ENCODE assay signal across 1 cellular context in the genomic region with DNA sequence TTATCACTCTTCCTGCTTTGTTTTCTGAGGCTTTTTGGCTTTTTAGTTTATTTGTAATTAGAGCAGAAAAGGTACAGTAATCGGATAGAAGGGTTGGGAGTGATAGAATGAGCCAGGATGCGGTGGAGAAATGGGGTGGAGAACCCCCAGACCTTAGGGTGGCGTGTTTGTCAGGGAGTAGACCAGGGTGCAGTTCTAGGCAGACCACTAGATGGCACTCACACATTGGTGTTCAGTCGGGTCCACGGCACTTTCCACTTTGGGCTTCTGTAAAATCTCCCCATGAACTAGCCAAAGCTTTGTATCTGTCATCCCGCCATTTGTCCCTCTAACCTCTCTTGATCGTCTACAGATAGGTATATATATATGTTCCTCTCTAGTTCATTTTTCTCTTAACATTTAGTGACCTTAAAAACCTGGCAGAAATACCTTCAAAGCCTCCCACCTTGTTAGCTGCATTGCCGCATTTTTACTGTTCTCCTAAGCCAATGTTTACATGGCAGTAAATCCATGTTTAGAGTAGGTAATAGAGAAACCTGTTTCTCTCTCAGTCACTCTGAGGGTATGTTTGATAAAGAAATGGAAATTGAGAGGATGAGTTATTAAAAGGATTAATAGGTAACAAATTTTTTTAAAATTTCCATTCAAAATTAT.
TF ChIP-seq lines count a peak whose summit lies in the region.

No MANE protein-coding gene starts in this region.

TF ChIP-seq in HepG2, 621 proteins besides CTCF, POLR2A, EP300 and RAD21 (continued from another document):
- TF ChIP-seq, protein P1, sequence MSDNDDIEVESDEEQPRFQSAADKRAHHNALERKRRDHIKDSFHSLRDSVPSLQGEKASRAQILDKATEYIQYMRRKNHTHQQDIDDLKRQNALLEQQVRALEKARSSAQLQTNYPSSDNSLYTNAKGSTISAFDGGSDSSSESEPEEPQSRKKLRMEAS (IDR thresholded peaks at IDR 0.05): peak; percentile 18; the same call in 1 of the 2 replicates
- TF ChIP-seq, protein P2, sequence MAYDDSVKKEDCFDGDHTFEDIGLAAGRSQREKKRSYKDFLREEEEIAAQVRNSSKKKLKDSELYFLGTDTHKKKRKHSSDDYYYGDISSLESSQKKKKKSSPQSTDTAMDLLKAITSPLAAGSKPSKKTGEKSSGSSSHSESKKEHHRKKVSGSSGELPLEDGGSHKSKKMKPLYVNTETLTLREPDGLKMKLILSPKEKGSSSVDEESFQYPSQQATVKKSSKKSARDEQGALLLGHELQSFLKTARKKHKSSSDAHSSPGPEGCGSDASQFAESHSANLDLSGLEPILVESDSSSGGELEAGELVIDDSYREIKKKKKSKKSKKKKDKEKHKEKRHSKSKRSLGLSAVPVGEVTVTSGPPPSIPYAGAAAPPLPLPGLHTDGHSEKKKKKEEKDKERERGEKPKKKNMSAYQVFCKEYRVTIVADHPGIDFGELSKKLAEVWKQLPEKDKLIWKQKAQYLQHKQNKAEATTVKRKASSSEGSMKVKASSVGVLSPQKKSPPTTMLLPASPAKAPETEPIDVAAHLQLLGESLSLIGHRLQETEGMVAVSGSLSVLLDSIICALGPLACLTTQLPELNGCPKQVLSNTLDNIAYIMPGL (CRISPR knock-in tag; IDR thresholded peaks at IDR 0.05; ENCODE audit: borderline replicate concordance in 1 of 2, low read depth in 1 of 2): peak in 1 of 2 experiments; percentile 49; a peak in 1 of 4 replicates
- peak; percentile 85 for TF ChIP-seq STAG1 (CRISPR knock-in tag; IDR thresholded peaks at IDR 0.05)
- no peak for TF ChIP-seq ZNF230 (CRISPR knock-in tag; IDR thresholded peaks at IDR 0.05)
- TF ChIP-seq, protein P3, sequence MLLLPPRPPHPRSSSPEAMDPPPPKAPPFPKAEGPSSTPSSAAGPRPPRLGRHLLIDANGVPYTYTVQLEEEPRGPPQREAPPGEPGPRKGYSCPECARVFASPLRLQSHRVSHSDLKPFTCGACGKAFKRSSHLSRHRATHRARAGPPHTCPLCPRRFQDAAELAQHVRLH (CRISPR knock-in tag; IDR thresholded peaks at IDR 0.05; ENCODE audit: borderline replicate concordance, low read depth): 0 out of 2 replicates have a peak, but pooled peaks have one; percentile 48
- no peak for TF ChIP-seq CBX5 (CRISPR knock-in tag; IDR thresholded peaks at IDR 0.05; ENCODE audit: borderline replicate concordance)
- no peak for TF ChIP-seq SP5 (CRISPR knock-in tag; IDR thresholded peaks at IDR 0.05; ENCODE audit: borderline replicate concordance, low read depth)
- TF ChIP-seq SALL1 (CRISPR knock-in tag; IDR thresholded peaks at IDR 0.05): peak; percentile 27; the same call in 1 of the 2 replicates
- TF ChIP-seq, protein P4, sequence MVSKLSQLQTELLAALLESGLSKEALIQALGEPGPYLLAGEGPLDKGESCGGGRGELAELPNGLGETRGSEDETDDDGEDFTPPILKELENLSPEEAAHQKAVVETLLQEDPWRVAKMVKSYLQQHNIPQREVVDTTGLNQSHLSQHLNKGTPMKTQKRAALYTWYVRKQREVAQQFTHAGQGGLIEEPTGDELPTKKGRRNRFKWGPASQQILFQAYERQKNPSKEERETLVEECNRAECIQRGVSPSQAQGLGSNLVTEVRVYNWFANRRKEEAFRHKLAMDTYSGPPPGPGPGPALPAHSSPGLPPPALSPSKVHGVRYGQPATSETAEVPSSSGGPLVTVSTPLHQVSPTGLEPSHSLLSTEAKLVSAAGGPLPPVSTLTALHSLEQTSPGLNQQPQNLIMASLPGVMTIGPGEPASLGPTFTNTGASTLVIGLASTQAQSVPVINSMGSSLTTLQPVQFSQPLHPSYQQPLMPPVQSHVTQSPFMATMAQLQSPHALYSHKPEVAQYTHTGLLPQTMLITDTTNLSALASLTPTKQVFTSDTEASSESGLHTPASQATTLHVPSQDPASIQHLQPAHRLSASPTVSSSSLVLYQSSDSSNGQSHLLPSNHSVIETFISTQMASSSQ (IDR thresholded peaks at IDR 0.05; ENCODE audit: low read depth): peak; percentile 11; the same call in 1 of the 2 replicates
- TF ChIP-seq, protein P4 (CRISPR knock-in tag; IDR thresholded peaks at IDR 0.05; ENCODE audit: borderline replicate concordance): no peak
- TF ChIP-seq RNF2 (conservative IDR thresholded peaks at IDR 0.05; ENCODE audit: low read depth): no peak
- TF ChIP-seq XRCC5 (optimal IDR thresholded peaks at IDR 0.05; ENCODE audit: low read length): peak; percentile 30
- no peak for TF ChIP-seq ZNF232 (CRISPR knock-in tag; IDR thresholded peaks at IDR 0.05; ENCODE audit: borderline replicate concordance)
- TF ChIP-seq ZNF282 (IDR thresholded peaks at IDR 0.05; ENCODE audit: partially characterized antibody): no peak
- TF ChIP-seq, protein P5, sequence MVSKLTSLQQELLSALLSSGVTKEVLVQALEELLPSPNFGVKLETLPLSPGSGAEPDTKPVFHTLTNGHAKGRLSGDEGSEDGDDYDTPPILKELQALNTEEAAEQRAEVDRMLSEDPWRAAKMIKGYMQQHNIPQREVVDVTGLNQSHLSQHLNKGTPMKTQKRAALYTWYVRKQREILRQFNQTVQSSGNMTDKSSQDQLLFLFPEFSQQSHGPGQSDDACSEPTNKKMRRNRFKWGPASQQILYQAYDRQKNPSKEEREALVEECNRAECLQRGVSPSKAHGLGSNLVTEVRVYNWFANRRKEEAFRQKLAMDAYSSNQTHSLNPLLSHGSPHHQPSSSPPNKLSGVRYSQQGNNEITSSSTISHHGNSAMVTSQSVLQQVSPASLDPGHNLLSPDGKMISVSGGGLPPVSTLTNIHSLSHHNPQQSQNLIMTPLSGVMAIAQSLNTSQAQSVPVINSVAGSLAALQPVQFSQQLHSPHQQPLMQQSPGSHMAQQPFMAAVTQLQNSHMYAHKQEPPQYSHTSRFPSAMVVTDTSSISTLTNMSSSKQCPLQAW (CRISPR knock-in tag; IDR thresholded peaks at IDR 0.05): 0 out of 2 replicates have a peak, but pooled peaks have one; percentile 1
- peak; percentile 4; the same call in 1 of the 2 replicates for TF ChIP-seq GATAD2A (CRISPR knock-in tag; IDR thresholded peaks at IDR 0.05)
- TF ChIP-seq GATAD1 (CRISPR knock-in tag; IDR thresholded peaks at IDR 0.05): 0 out of 2 replicates have a peak, but pooled peaks have one; percentile 21
- TF ChIP-seq, protein P6, sequence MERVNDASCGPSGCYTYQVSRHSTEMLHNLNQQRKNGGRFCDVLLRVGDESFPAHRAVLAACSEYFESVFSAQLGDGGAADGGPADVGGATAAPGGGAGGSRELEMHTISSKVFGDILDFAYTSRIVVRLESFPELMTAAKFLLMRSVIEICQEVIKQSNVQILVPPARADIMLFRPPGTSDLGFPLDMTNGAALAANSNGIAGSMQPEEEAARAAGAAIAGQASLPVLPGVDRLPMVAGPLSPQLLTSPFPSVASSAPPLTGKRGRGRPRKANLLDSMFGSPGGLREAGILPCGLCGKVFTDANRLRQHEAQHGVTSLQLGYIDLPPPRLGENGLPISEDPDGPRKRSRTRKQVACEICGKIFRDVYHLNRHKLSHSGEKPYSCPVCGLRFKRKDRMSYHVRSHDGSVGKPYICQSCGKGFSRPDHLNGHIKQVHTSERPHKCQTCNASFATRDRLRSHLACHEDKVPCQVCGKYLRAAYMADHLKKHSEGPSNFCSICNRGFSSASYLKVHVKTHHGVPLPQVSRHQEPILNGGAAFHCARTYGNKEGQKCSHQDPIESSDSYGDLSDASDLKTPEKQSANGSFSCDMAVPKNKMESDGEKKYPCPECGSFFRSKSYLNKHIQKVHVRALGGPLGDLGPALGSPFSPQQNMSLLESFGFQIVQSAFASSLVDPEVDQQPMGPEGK (CRISPR knock-in tag; IDR thresholded peaks at IDR 0.05): peak; percentile 23; the same call in 1 of the 2 replicates
